ENCODE assay signal across 13 cellular contexts in the genomic region with DNA sequence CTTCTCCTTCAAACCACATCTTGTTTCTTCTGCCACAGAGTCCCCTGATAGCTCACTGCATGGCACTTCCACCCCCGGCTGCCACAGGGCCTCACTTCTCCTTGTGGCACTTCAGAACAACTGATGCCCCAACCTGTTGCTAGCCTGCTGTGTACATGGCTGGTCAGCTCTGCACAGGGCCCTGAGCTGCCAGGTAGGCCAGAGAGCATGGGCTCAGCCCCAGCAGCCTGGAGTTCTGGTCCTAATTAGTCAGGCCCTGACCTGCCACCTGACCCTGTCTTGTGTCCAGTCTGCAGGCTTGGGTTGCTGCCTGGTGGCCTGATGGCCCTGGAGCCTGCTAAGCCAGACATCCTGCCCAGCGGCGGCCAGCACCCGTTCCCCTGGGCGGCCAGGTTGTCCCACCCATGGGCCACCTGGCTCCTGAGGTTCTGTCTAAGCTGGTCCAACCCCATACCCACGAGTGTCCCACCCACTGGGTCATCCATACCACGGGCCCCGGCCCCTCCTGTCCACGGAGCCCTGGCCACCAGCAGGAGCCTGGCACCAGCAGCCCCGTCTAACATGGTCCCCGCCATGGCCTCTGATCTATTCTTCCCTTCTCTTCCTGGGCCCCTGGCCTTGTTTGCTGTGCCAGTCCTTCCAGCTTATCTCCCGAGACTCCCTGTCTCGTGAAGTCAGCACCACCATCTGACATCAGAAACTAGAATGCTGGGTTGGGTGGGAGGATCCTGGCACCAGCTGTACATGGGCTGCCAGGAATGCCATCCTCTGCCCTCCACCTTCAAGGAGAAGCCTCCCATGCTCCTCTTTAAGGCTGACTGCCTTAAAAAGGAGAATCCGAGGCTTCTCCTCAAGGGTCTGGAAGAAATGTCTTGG. TPM values are rescaled to one million over a fixed set of nuclear protein-coding genes. Genes with fewer than 3 reads are reported as not detected.
DNase-seq lines count a peak whose midpoint lies in the region; TF ChIP-seq lines count a peak whose summit lies in the region.
"Had no signal": no experiment of that assay in that cellular context is flagged by ENCODE, and none has a peak within 500 bp of the region (broad histone marks: within the 10 kb centered on the region; RNA-seq: fewer than 3 reads in every experiment).

No MANE protein-coding gene starts in this region.

- H3K36me3 ChIP-seq in PC-9 (ENCODE audit: low read depth) = no peaks in the 10 kb centered on the region
- H3K36me3 ChIP-seq in right atrium auricular region = no peaks in the 10 kb centered on the region
- H3K36me3 ChIP-seq in uterus = no peaks in the 10 kb centered on the region

- H3K27me3 ChIP-seq in PC-9 (ENCODE audit: insufficient read depth, low read depth) = no peaks in the 10 kb centered on the region
- H3K27me3 ChIP-seq in right atrium auricular region = no peaks in the 10 kb centered on the region
- H3K27me3 ChIP-seq in uterus = no peaks in the 10 kb centered on the region

- no peak for TF ChIP-seq POLR2A in uterus (IDR thresholded peaks at IDR 0.05)

- no peak for DNase-seq in activated CD4-positive, alpha-beta T cell treated with anti-CD3 and anti-CD28 coated beads, Interleukin-2, amount 10 ng/mL, durations not matched to agents 24 days and 14 days
- no peak for DNase-seq in activated CD4-positive, alpha-beta T cell treated with anti-CD3 and anti-CD28 coated beads, Interleukin-2, amount 50 U/mL, for 4 hours
- DNase-seq in PC-9 = peak; percentile 17 to 65
- DNase-seq in right atrium auricular region (ENCODE audit: low spot score) = no peak
- DNase-seq in retinal pigment epithelial cell (ENCODE audit: low read depth) = peak; percentile 53
- no peak for DNase-seq in uterus
- DNase-seq in activated T-helper 2 cell treated with anti-CD3 and anti-CD28 coated beads, Interferon-gamma antibody, Interleukin-2, Interleukin-4, amounts not matched to agents 10 μg/mL and 5 μg/mL and 100 μg/mL, durations not matched to agents 14 hours and 24 hours and 36 hours (ENCODE audit: low spot score) = no peak
- no peak for DNase-seq in NCI-H2029 (lab: John Stamatoyannopoulos, UW)
- DNase-seq: COR-L47, hypothalamus, NCI-H774 had no signal

- no peaks in the 10 kb centered on the region for H3K9me3 ChIP-seq in PC-9 (ENCODE audit: insufficient read depth, low read depth)
- no peaks in the 10 kb centered on the region for H3K9me3 ChIP-seq in right atrium auricular region
- H3K9me3 ChIP-seq in uterus = no peaks in the 10 kb centered on the region

- POLR2A ChIA-PET in PC-9 (lab: Charles Lee; ENCODE audit: unreplicated experiment) = no interaction called here

- no peaks in the 10 kb centered on the region for H3K9me2 ChIP-seq in PC-9 (ENCODE audit: insufficient read depth)

- peaks cover 7% of the 10 kb centered on the region; the same call in 1 of the 2 replicates for H3K79me2 ChIP-seq in PC-9 (ENCODE audit: low read depth)

- H3F3A ChIP-seq in PC-9 (ENCODE audit: insufficient read depth, low read depth) = peaks cover 42% of the 10 kb centered on the region

- H3K4me3 ChIP-seq in PC-9 (no peak overlapping the region), right atrium auricular region (no peak overlapping the region), retinal pigment epithelial cell (ENCODE audit: low read length) (no peak overlapping the region), uterus (no peak overlapping the region)
- H3K4me3 ChIP-seq: GM12878, smooth muscle cell had no signal

- H3K27ac Mint-ChIP-seq in activated CD4-positive, alpha-beta T cell treated with anti-CD3 and anti-CD28 coated beads, Interleukin-2, amount 10 ng/mL, durations not matched to agents 24 days and 14 days = no peak overlapping the region
- no peak overlapping the region for H3K27ac Mint-ChIP-seq in activated T-helper 2 cell treated with anti-CD3 and anti-CD28 coated beads, Interferon-gamma antibody, Interleukin-2, Interleukin-4, amounts not matched to agents 10 μg/mL and 5 μg/mL and 100 μg/mL, durations not matched to agents 14 hours and 24 hours and 36 hours

- H3K4me3 Mint-ChIP-seq in activated CD4-positive, alpha-beta T cell treated with anti-CD3 and anti-CD28 coated beads, Interleukin-2, amount 10 ng/mL, durations not matched to agents 24 days and 14 days = peak overlapping the region; percentile 17
- H3K4me3 Mint-ChIP-seq in activated T-helper 2 cell treated with anti-CD3 and anti-CD28 coated beads, Interferon-gamma antibody, Interleukin-2, Interleukin-4, amounts not matched to agents 10 μg/mL and 5 μg/mL and 100 μg/mL, durations not matched to agents 14 hours and 24 hours and 36 hours (ENCODE audit: low read depth) = no peak overlapping the region

- peaks cover 17% of the 10 kb centered on the region for H3K4me1 Mint-ChIP-seq in activated CD4-positive, alpha-beta T cell treated with anti-CD3 and anti-CD28 coated beads, Interleukin-2, amount 10 ng/mL, durations not matched to agents 24 days and 14 days
- peaks cover 16% of the 10 kb centered on the region for H3K4me1 Mint-ChIP-seq in activated T-helper 2 cell treated with anti-CD3 and anti-CD28 coated beads, Interferon-gamma antibody, Interleukin-2, Interleukin-4, amounts not matched to agents 10 μg/mL and 5 μg/mL and 100 μg/mL, durations not matched to agents 14 hours and 24 hours and 36 hours (ENCODE audit: low read depth)

- H3K36me3 Mint-ChIP-seq in activated CD4-positive, alpha-beta T cell treated with anti-CD3 and anti-CD28 coated beads, Interleukin-2, amount 10 ng/mL, durations not matched to agents 24 days and 14 days (ENCODE audit: low read depth) = peaks cover 6% of the 10 kb centered on the region
- H3K36me3 Mint-ChIP-seq in activated T-helper 2 cell treated with anti-CD3 and anti-CD28 coated beads, Interferon-gamma antibody, Interleukin-2, Interleukin-4, amounts not matched to agents 10 μg/mL and 5 μg/mL and 100 μg/mL, durations not matched to agents 14 hours and 24 hours and 36 hours (ENCODE audit: low read depth) = peaks cover 13% of the 10 kb centered on the region

- H4K20me1 ChIP-seq in PC-9 (ENCODE audit: insufficient read depth) = no peaks in the 10 kb centered on the region

- peak overlapping the region; percentile 50 for H3K4me2 ChIP-seq in PC-9
- H3K4me2 ChIP-seq: smooth muscle cell had no signal

- H3K4me1 ChIP-seq in PC-9 (replicated peaks; ENCODE audit: insufficient read depth) (peaks cover 59% of the 10 kb centered on the region), right atrium auricular region (peaks cover 0 to 56% of the 10 kb centered on the region in 2 donors), uterus (peaks cover 0 to 9% of the 10 kb centered on the region in 2 donors)

- intact Hi-C loops in activated CD4-positive, alpha-beta T cell treated with anti-CD3 and anti-CD28 coated beads, Interleukin-2, amount 10 ng/mL, durations not matched to agents 24 days and 14 days (cut with micrococcal nuclease) = no loop called here
- intact Hi-C loops in PC-9 (cut with micrococcal nuclease; ENCODE audit: unreplicated experiment) = no loop called here
- intact Hi-C loops in uterus (cut with DNase I; ENCODE audit: low total_unique reads) = no loop called here
- intact Hi-C loops in activated T-helper 2 cell treated with anti-CD3 and anti-CD28 coated beads, Interferon-gamma antibody, Interleukin-2, Interleukin-4, amounts not matched to agents 10 μg/mL and 5 μg/mL and 100 μg/mL, durations not matched to agents 14 hours and 24 hours and 36 hours (cut with micrococcal nuclease) = no loop called here

- no peak for TF ChIP-seq CTCF in PC-9 (conservative IDR thresholded peaks at IDR 0.05)
- no peak for TF ChIP-seq CTCF in right atrium auricular region (IDR thresholded peaks at IDR 0.05)
- TF ChIP-seq CTCF in retinal pigment epithelial cell (conservative IDR thresholded peaks at IDR 0.05; ENCODE audit: low read depth, low read length) = no peak
- TF ChIP-seq CTCF in uterus (IDR thresholded peaks at IDR 0.05) = no peak

- no peak overlapping the region for H3K27ac ChIP-seq in PC-9
- H3K27ac ChIP-seq in right atrium auricular region = peak overlapping the region; percentile 97
- H3K27ac ChIP-seq in uterus = no peak overlapping the region

- CTCF ChIA-PET in PC-9 (lab: Charles Lee) = interaction anchor here (0.6 to 0.9 kb wide), 2 partner anchors 18 to 54 kb away, joined by 3 to 5 read pairs; no protein-coding TSS in a partner anchor

- peaks cover 3% of the 10 kb centered on the region for H3K9me3 Mint-ChIP-seq in activated CD4-positive, alpha-beta T cell treated with anti-CD3 and anti-CD28 coated beads, Interleukin-2, amount 10 ng/mL, durations not matched to agents 24 days and 14 days
- H3K9me3 Mint-ChIP-seq in activated T-helper 2 cell treated with anti-CD3 and anti-CD28 coated beads, Interferon-gamma antibody, Interleukin-2, Interleukin-4, amounts not matched to agents 10 μg/mL and 5 μg/mL and 100 μg/mL, durations not matched to agents 14 hours and 24 hours and 36 hours = peaks cover 7% of the 10 kb centered on the region

- BruUV-seq in PC-9 (replicated peaks; lab: Mats Ljungman, UMichigan) = no TSS peak

- no peaks in the 10 kb centered on the region for H3K27me3 Mint-ChIP-seq in activated CD4-positive, alpha-beta T cell treated with anti-CD3 and anti-CD28 coated beads, Interleukin-2, amount 10 ng/mL, durations not matched to agents 24 days and 14 days
- no peaks in the 10 kb centered on the region for H3K27me3 Mint-ChIP-seq in activated T-helper 2 cell treated with anti-CD3 and anti-CD28 coated beads, Interferon-gamma antibody, Interleukin-2, Interleukin-4, amounts not matched to agents 10 μg/mL and 5 μg/mL and 100 μg/mL, durations not matched to agents 14 hours and 24 hours and 36 hours (ENCODE audit: low read depth)

- no peak overlapping the region for H2AFZ ChIP-seq in PC-9

RNA-seq across cellular contexts. Expression of a gene that starts 3.1 kb away (rescaled TPM):
- total RNA-seq in activated CD4-positive, alpha-beta T cell treated with anti-CD3 and anti-CD28 coated beads, Interleukin-2, amount 10 ng/mL, durations not matched to agents 24 days and 14 days = 62.8 and 63.2 TPM in 2 replicates
- total RNA-seq in PC-9 (2021) = 24.9 and 25.9 TPM in 2 replicates
- 10 to 100 TPM; 46.0 to 59.8 TPM for total RNA-seq in right atrium auricular region
- 10 to 100 TPM; 37.4 to 59.9 (median 57.3) TPM for total RNA-seq in uterus
- total RNA-seq in activated T-helper 2 cell treated with anti-CD3 and anti-CD28 coated beads, Interferon-gamma antibody, Interleukin-2, Interleukin-4, amounts not matched to agents 10 μg/mL and 5 μg/mL and 100 μg/mL, durations not matched to agents 14 hours and 24 hours and 36 hours = 57.1 and 62.8 TPM in 2 replicates

RNA-seq across cellular contexts. Expression of a gene that starts 21.3 kb away (rescaled TPM):
- 39.2 and 41.0 TPM in 2 replicates for total RNA-seq in activated CD4-positive, alpha-beta T cell treated with anti-CD3 and anti-CD28 coated beads, Interleukin-2, amount 10 ng/mL, durations not matched to agents 24 days and 14 days
- 40.3 and 41.4 TPM in 2 replicates for total RNA-seq in PC-9 (2021)
- 10 to 100 TPM; 11.5 to 15.4 TPM for total RNA-seq in right atrium auricular region
- total RNA-seq in uterus = 10 to 100 TPM in 3 of 4 donors, 1 to 10 TPM in 1; 9.2 to 45.3 (median 22.8) TPM
- 34.8 and 38.3 TPM in 2 replicates for total RNA-seq in activated T-helper 2 cell treated with anti-CD3 and anti-CD28 coated beads, Interferon-gamma antibody, Interleukin-2, Interleukin-4, amounts not matched to agents 10 μg/mL and 5 μg/mL and 100 μg/mL, durations not matched to agents 14 hours and 24 hours and 36 hours

Comparison
In these comparisons a context has a peak if more than half of its experiments do, and no peak if none do; other contexts are left out.
1. DNase-seq: peak in PC-9 (2 of 2) and retinal pigment epithelial cell (single experiment); none in activated CD4-positive, alpha-beta T cell treated with anti-CD3 and anti-CD28 coated beads, Interleukin-2, amount 10 ng/mL, durations not matched to agents 24 days and 14 days (single experiment), activated CD4-positive, alpha-beta T cell treated with anti-CD3 and anti-CD28 coated beads, Interleukin-2, amount 50 U/mL, for 4 hours (0 of 2), right atrium auricular region (single experiment), uterus (0 of 2), activated T-helper 2 cell treated with anti-CD3 and anti-CD28 coated beads, Interferon-gamma antibody, Interleukin-2, Interleukin-4, amounts not matched to agents 10 μg/mL and 5 μg/mL and 100 μg/mL, durations not matched to agents 14 hours and 24 hours and 36 hours (single experiment) and NCI-H2029 (single experiment).
2. H3K27ac ChIP-seq: peak in right atrium auricular region (2 of 2); none in PC-9 (single experiment) and uterus (0 of 2).